Comparison of ENCODE assay signal across 21 cellular contexts in the genomic region with DNA sequence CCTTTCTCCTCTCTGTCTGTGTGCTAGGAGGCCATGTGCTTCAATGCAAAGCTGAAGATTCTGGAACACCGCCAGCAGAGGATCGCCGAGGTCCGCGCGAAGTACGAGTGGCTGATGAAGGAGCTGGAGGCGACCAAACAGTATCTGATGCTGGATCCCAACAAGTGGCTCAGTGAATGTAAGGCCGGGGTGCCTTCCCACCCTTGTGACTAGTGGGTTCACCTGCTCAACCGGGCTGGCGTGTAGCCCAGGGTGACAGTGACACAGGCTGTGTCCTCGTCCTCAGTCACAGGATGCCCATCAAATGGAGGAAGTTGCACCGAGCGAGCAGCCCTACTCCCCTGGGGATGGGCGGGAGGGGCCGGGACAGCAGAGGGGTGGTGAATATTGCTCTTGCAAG.
DNase-seq lines count a peak whose midpoint lies in the region; ATAC-seq and TF ChIP-seq lines count a peak whose summit lies in the region.
"Had no signal": no experiment of that assay in that cellular context is flagged by ENCODE, and none has a peak within 500 bp of the region (broad histone marks: within the 10 kb centered on the region; RNA-seq: fewer than 3 reads in every experiment).

No MANE protein-coding gene starts in this region.

- POLR2A ChIA-PET in PC-3 (lab: Charles Lee; ENCODE audit: unreplicated experiment), result no interaction called here

- H3K27me3 Mint-ChIP-seq in memory B cell, result no peaks in the 10 kb centered on the region
- H3K27me3 Mint-ChIP-seq: activated naive CD4-positive, alpha-beta T cell treated with anti-CD3 and anti-CD28 coated beads, Interleukin-2, amount 10 ng/mL, durations not matched to agents 7 days and 5 days had no signal

- no peaks in the 10 kb centered on the region for H4K20me1 ChIP-seq in PC-3 (ENCODE audit: low read length)

- H3K27ac ChIP-seq in PC-3 (ENCODE audit: low read length), result no peak overlapping the region
- H3K27ac ChIP-seq: ascending aorta, left ventricle myocardium inferior, PC-9, testis had no signal

- H3K79me2 ChIP-seq in PC-3 (ENCODE audit: low read length), result no peaks in the 10 kb centered on the region

- peak overlapping the region; percentile 60 for H3K4me3 Mint-ChIP-seq in memory B cell
- H3K4me3 Mint-ChIP-seq: activated naive CD4-positive, alpha-beta T cell treated with anti-CD3 and anti-CD28 coated beads, Interleukin-2, amount 10 ng/mL, durations not matched to agents 7 days and 5 days; activated T-cell treated with anti-CD3 and anti-CD28 coated beads, Interleukin-2, amount 50 U/mL, for 4 hours had no signal

- H3K36me3 ChIP-seq in PC-3 (ENCODE audit: low read depth, low read length), result no peaks in the 10 kb centered on the region
- H3K36me3 ChIP-seq: ascending aorta, left ventricle myocardium inferior had no signal

- H3K4me1 Mint-ChIP-seq in memory B cell, result peaks cover 13% of the 10 kb centered on the region
- H3K4me1 Mint-ChIP-seq: activated naive CD4-positive, alpha-beta T cell treated with anti-CD3 and anti-CD28 coated beads, Interleukin-2, amount 10 ng/mL, durations not matched to agents 7 days and 5 days had no signal

- CTCF ChIA-PET in PC-3 (lab: Charles Lee), result no interaction called here

- H2AFZ ChIP-seq in PC-3 (ENCODE audit: low read length), result no peak overlapping the region
- H2AFZ ChIP-seq: PC-9 had no signal

- no peak overlapping the region for H3K4me2 ChIP-seq in PC-3 (ENCODE audit: low read length)
- H3K4me2 ChIP-seq: PC-9 had no signal

- no peaks in the 10 kb centered on the region for H3K9me2 ChIP-seq in PC-3 (replicated peaks; ENCODE audit: low read length)

- H3K36me3 Mint-ChIP-seq in memory B cell, result peaks cover 3% of the 10 kb centered on the region
- H3K36me3 Mint-ChIP-seq: activated naive CD4-positive, alpha-beta T cell treated with anti-CD3 and anti-CD28 coated beads, Interleukin-2, amount 10 ng/mL, durations not matched to agents 7 days and 5 days had no signal

- intact Hi-C loops in PC-3 (cut with micrococcal nuclease), result no loop called here

- no peaks in the 10 kb centered on the region for H3F3A ChIP-seq in PC-3 (ENCODE audit: low read length, unreplicated experiment)

- no peaks in the 10 kb centered on the region for H3K9me3 Mint-ChIP-seq in memory B cell
- H3K9me3 Mint-ChIP-seq: activated T-cell treated with anti-CD3 and anti-CD28 coated beads, Interleukin-2, amount 50 U/mL, for 4 hours had no signal

- no peak for TF ChIP-seq CTCF in PC-3 (conservative IDR thresholded peaks at IDR 0.05; ENCODE audit: low read depth, low read length)

- no TSS peak for BruUV-seq in PC-3 (replicated peaks; lab: Mats Ljungman, UMichigan)

- peak; percentile 63 for ATAC-seq in GM18511 (IDR thresholded peaks at IDR 0.05; ENCODE audit: unreplicated experiment)
- ATAC-seq in memory B cell (ENCODE audit: low read depth), result peak; percentile 95
- no peak for ATAC-seq in PC-3
- ATAC-seq in GM21390 (IDR thresholded peaks at IDR 0.05; ENCODE audit: unreplicated experiment), result no peak
- ATAC-seq: activated T-cell treated with anti-CD3 and anti-CD28 coated beads, Interleukin-2, amount 50 U/mL, for 4 hours had no signal

- DNase-seq in COLO668 (lab: John Stamatoyannopoulos, UW; ENCODE audit: unreplicated experiment) (peak; percentile 42), NCI-H2107 treated with DMSO at 0.1 percent for 48 hours (lab: John Stamatoyannopoulos, UW; ENCODE audit: unreplicated experiment) (peak; percentile 61), memory B cell (ENCODE audit: low spot score in 2 of 2) (peak; percentile 50 to 61), superior temporal gyrus (ENCODE audit: extremely low spot score) (no peak), PC-3 (no peak)
- DNase-seq: activated CD4-positive, CD25-positive, alpha-beta regulatory T cell; activated naive CD4-positive, alpha-beta T cell treated with anti-CD3 and anti-CD28 coated beads, Interleukin-2, amount 10 ng/mL, durations not matched to agents 7 days and 5 days; activated T-cell treated with anti-CD3 and anti-CD28 coated beads, Interleukin-2, amount 50 U/mL, for 4 hours; Caco-2; effector CD8-positive, alpha-beta T cell; glutamatergic neuron; H7; left ventricle myocardium inferior; NCI-H146; NCI-H524 treated with DMSO at 0.1 percent for 48 hours; occipital lobe; PC-9; testis had no signal

- no peak overlapping the region for H3K9ac ChIP-seq in PC-3 (ENCODE audit: low read length)

- no peak overlapping the region for H3K4me3 ChIP-seq in PC-3 (ENCODE audit: low read length)
- H3K4me3 ChIP-seq: ascending aorta, left ventricle myocardium inferior, PC-9, testis had no signal

- H3K4me1 ChIP-seq in PC-3 (ENCODE audit: insufficient read depth, low read length), result no peaks in the 10 kb centered on the region
- H3K4me1 ChIP-seq: ascending aorta, Caco-2, left ventricle myocardium inferior, testis had no signal

- H3K9me3 ChIP-seq in PC-3 (ENCODE audit: low read length), result no peaks in the 10 kb centered on the region
- H3K9me3 ChIP-seq: ascending aorta, Caco-2, testis had no signal

- H3K27me3 ChIP-seq in PC-3 (ENCODE audit: low read length), result no peaks in the 10 kb centered on the region
- H3K27me3 ChIP-seq: ascending aorta, testis had no signal

- H3K27ac Mint-ChIP-seq in memory B cell, result peak overlapping the region; percentile 90
- H3K27ac Mint-ChIP-seq: activated naive CD4-positive, alpha-beta T cell treated with anti-CD3 and anti-CD28 coated beads, Interleukin-2, amount 10 ng/mL, durations not matched to agents 7 days and 5 days had no signal

Comparison
In these comparisons a context has a peak if more than half of its experiments do, and no peak if none do; other contexts are left out.
1. DNase-seq: peak in COLO668 (single experiment), NCI-H2107 treated with DMSO at 0.1 percent for 48 hours (single experiment) and memory B cell (2 of 2); none in superior temporal gyrus (single experiment) and PC-3 (single experiment).
2. ATAC-seq: peak in GM18511 (single experiment) and memory B cell (single experiment); none in PC-3 (single experiment) and GM21390 (single experiment).